In genomic region chr12:96392397-96392796, GRCh38 we compare ENCODE assay signal across 26 cellular contexts. TPM values are rescaled to one million over a fixed set of nuclear protein-coding genes. Genes with fewer than 3 reads are reported as not detected.
DNase-seq lines count a peak whose midpoint lies in the region; ATAC-seq and TF ChIP-seq lines count a peak whose summit lies in the region.
"Had no signal": no experiment of that assay in that cellular context is flagged by ENCODE, and none has a peak within 500 bp of the region (broad histone marks: within the 10 kb centered on the region; RNA-seq: fewer than 3 reads in every experiment).

No MANE protein-coding gene starts in this region.

- H3K4me2 ChIP-seq in Loucy (ENCODE audit: low read depth, low read length, poor library complexity, severe bottlenecking) = peak overlapping the region; percentile 52
- H3K4me2 ChIP-seq: BLaER1 treated with 17β-estradiol and CSF1 and Interleukin-3, amounts not matched to agents 10 nM and 100 nM had no signal

- H3K27ac Mint-ChIP-seq in endothelial cell (ENCODE audit: unreplicated experiment) = peak overlapping the region; percentile 32
- H3K27ac Mint-ChIP-seq: activated CD4-positive, alpha-beta memory T cell treated with anti-CD3 and anti-CD28 coated beads, Interleukin-2, amount 10 ng/mL, durations not matched to agents 7 days and 5 days; H9 had no signal

- TF ChIP-seq CTCF in A673 (conservative IDR thresholded peaks at IDR 0.05; ENCODE audit: low read depth, low read length) (no peak), Loucy (conservative IDR thresholded peaks at IDR 0.05; ENCODE audit: low read length) (no peak), endothelial cell (IDR thresholded peaks at IDR 0.05; ENCODE audit: unreplicated experiment) (no peak), psoas muscle (IDR thresholded peaks at IDR 0.05) (no peak)

- H3K27me3 ChIP-seq in A673 (replicated peaks; ENCODE audit: insufficient read depth, low read depth, low read length, poor library complexity) = no peaks in the 10 kb centered on the region
- H3K27me3 ChIP-seq in Loucy (ENCODE audit: insufficient read depth, low read length, poor library complexity, severe bottlenecking) = no peaks in the 10 kb centered on the region
- no peaks in the 10 kb centered on the region for H3K27me3 ChIP-seq in psoas muscle (ENCODE audit: insufficient read depth in 3 of 3, low read length in 2 of 3)
- H3K27me3 ChIP-seq: BLaER1 treated with 17β-estradiol and CSF1 and Interleukin-3, amounts not matched to agents 10 nM and 100 nM; MG63; neutrophil; SJCRH30; upper lobe of left lung had no signal

- no peak overlapping the region for H3K9ac ChIP-seq in Loucy (ENCODE audit: low read depth, low read length, poor library complexity, severe bottlenecking)
- H3K9ac ChIP-seq: BLaER1 treated with 17β-estradiol and CSF1 and Interleukin-3, amounts not matched to agents 10 nM and 100 nM had no signal

- H3K4me3 Mint-ChIP-seq in endothelial cell (ENCODE audit: unreplicated experiment) = peak overlapping the region; percentile 75
- H3K4me3 Mint-ChIP-seq: activated CD4-positive, alpha-beta memory T cell treated with anti-CD3 and anti-CD28 coated beads, Interleukin-2, amount 10 ng/mL, durations not matched to agents 7 days and 5 days; H9 had no signal

- H3K4me1 Mint-ChIP-seq in endothelial cell (ENCODE audit: unreplicated experiment) = peaks cover 40% of the 10 kb centered on the region

- H3K4me1 ChIP-seq in A673 (ENCODE audit: insufficient read depth, low read length, poor library complexity, severe bottlenecking) = peaks cover 28% of the 10 kb centered on the region
- H3K4me1 ChIP-seq in Loucy (ENCODE audit: insufficient read depth, low read length, poor library complexity, severe bottlenecking) = peaks cover 31% of the 10 kb centered on the region
- H3K4me1 ChIP-seq in psoas muscle = peaks cover 20% of the 10 kb centered on the region

- peaks cover 62% of the 10 kb centered on the region for H4K20me1 ChIP-seq in Loucy (ENCODE audit: insufficient read depth, low read length, poor library complexity, severe bottlenecking)

- H3K9me3 Mint-ChIP-seq in endothelial cell (ENCODE audit: unreplicated experiment) = no peaks in the 10 kb centered on the region
- H3K9me3 Mint-ChIP-seq: activated CD4-positive, alpha-beta memory T cell treated with anti-CD3 and anti-CD28 coated beads, Interleukin-2, amount 10 ng/mL, durations not matched to agents 7 days and 5 days; H9 had no signal

- CTCF ChIA-PET in A673 (lab: Charles Lee) = no interaction called here

- H3K36me3 Mint-ChIP-seq in endothelial cell (ENCODE audit: low read depth, unreplicated experiment) = peaks cover 17% of the 10 kb centered on the region

- DNase-seq in A673 (ENCODE audit: low spot score) (peak; percentile 43), endothelial cell (ENCODE audit: low spot score) (no peak), psoas muscle (no peak), hypothalamus (lab: John Stamatoyannopoulos, UW) (no peak), glomerular visceral epithelial cell (ENCODE audit: extremely low spot score) (no peak)
- DNase-seq: activated CD4-positive, alpha-beta memory T cell treated with anti-CD3 and anti-CD28 coated beads, Interleukin-2, amount 10 ng/mL, durations not matched to agents 7 days and 5 days; activated effector memory CD4-positive, alpha-beta T cell treated with Interleukin-2 at 50 U/mL for 16 hours; Caco-2; cerebellar nuclear complex; GF-D8; H9; KBM-7; left cardiac atrium; mesenchymal stem cell; MG63; NCI-H2029 treated with DMSO at 0.1 percent for 48 hours; NCI-H226; NCI-H748 treated with DMSO at 0.1 percent for 48 hours; SJCRH30; upper lobe of left lung had no signal

- H3K9me3 ChIP-seq in A673 (ENCODE audit: low read depth, low read length, poor library complexity, severe bottlenecking) (no peaks in the 10 kb centered on the region), Loucy (ENCODE audit: insufficient read depth, low read depth, low read length) (no peaks in the 10 kb centered on the region), psoas muscle (no peaks in the 10 kb centered on the region)
- H3K9me3 ChIP-seq: Caco-2, MG63, neutrophil, SJCRH30, upper lobe of left lung had no signal

- H3K27me3 Mint-ChIP-seq in endothelial cell (ENCODE audit: unreplicated experiment) = peaks cover 6% of the 10 kb centered on the region
- H3K27me3 Mint-ChIP-seq: activated CD4-positive, alpha-beta memory T cell treated with anti-CD3 and anti-CD28 coated beads, Interleukin-2, amount 10 ng/mL, durations not matched to agents 7 days and 5 days had no signal

- WGBS in psoas muscle, 3 donors = 43 to 54% (median 45%) methylated on average over 5 of the region's 5 CpGs

- no peak overlapping the region for H2AFZ ChIP-seq in Loucy (ENCODE audit: low read length)

- H3K27ac ChIP-seq in A673 (ENCODE audit: low read depth, low read length, poor library complexity, severe bottlenecking) (no peak overlapping the region), psoas muscle (peak overlapping the region; percentile 34)
- H3K27ac ChIP-seq: BLaER1 treated with 17β-estradiol and CSF1 and Interleukin-3, amounts not matched to agents 10 nM and 100 nM; neutrophil; SJCRH30; upper lobe of left lung had no signal

- peaks cover 96% of the 10 kb centered on the region for H3K79me2 ChIP-seq in Loucy (ENCODE audit: insufficient read depth, low read length)

- H3K4me3 ChIP-seq in A673 (ENCODE audit: low read depth, low read length, poor library complexity, severe bottlenecking) (no peak overlapping the region), Loucy (ENCODE audit: low read length, poor library complexity, severe bottlenecking) (no peak overlapping the region), psoas muscle (no peak overlapping the region)
- H3K4me3 ChIP-seq: BLaER1 treated with 17β-estradiol and CSF1 and Interleukin-3, amounts not matched to agents 10 nM and 100 nM; MG63; SJCRH30; upper lobe of left lung had no signal

- no TSS peak for BruUV-seq in A673 (replicated peaks; lab: Mats Ljungman, UMichigan)

- no peaks in the 10 kb centered on the region for H3K36me3 ChIP-seq in A673 (ENCODE audit: insufficient read depth, low read length, poor library complexity, severe bottlenecking)
- H3K36me3 ChIP-seq in Loucy (ENCODE audit: insufficient read depth, low read length) = no peaks in the 10 kb centered on the region
- no peaks in the 10 kb centered on the region for H3K36me3 ChIP-seq in psoas muscle (ENCODE audit: insufficient read depth in 1 of 2, low read depth in 1 of 2)
- H3K36me3 ChIP-seq: neutrophil, SJCRH30, upper lobe of left lung had no signal

- intact Hi-C loops in A673 (cut with micrococcal nuclease; ENCODE audit: unreplicated experiment) = loop anchor here (10.0 kb wide), 1 partner anchor 138 kb away; no protein-coding TSS in a partner anchor
- intact Hi-C loops in psoas muscle (cut with DNase I) = loop anchor here in 1 of 2 donors (10.0 kb wide), 1 partner anchor 98 kb away; no protein-coding TSS in a partner anchor

- H3F3A ChIP-seq in Loucy (ENCODE audit: low read depth) = no peaks in the 10 kb centered on the region

- POLR2A ChIA-PET in A673 (lab: Charles Lee; ENCODE audit: low non-redundant PET) = no interaction called here

- H3K9me2 ChIP-seq in Loucy (replicated peaks; ENCODE audit: low read depth, low read length) = no peaks in the 10 kb centered on the region

- no peak for ATAC-seq in psoas muscle
- no peak for ATAC-seq in HG03442 (IDR thresholded peaks at IDR 0.05; ENCODE audit: unreplicated experiment)
- ATAC-seq in GM19455 (IDR thresholded peaks at IDR 0.05; ENCODE audit: unreplicated experiment) = no peak
- ATAC-seq: activated CD4-positive, CD25-positive, alpha-beta regulatory T cell treated with anti-CD3 and anti-CD28 coated beads, Interleukin-2, amount 50 U/mL, for 24 hours; left cardiac atrium had no signal

RNA-seq across cellular contexts. Expression of gene CDK17, which starts 7.8 kb away (rescaled TPM):
- total RNA-seq in A673 (2021) = 33.2 and 34.8 TPM in 2 replicates
- total RNA-seq in endothelial cell (ENCODE audit: unreplicated experiment) = 112 TPM
- total RNA-seq in psoas muscle = 10 to 100 TPM; 13.3 to 21.4 (median 16.1) TPM
- 10 to 100 TPM in 1 of 3 donors, 1 to 10 TPM in 2; 7.2 to 10.2 (median 8.8) TPM for polyA plus RNA-seq in psoas muscle
